Comparison of ENCODE assay signal across 8 cellular contexts in genomic region chr1:183022202-183023145, GRCh38. TPM values are rescaled to one million over a fixed set of nuclear protein-coding genes. Genes with fewer than 3 reads are reported as not detected.
DNase-seq lines count a peak whose midpoint lies in the region; ATAC-seq and TF ChIP-seq lines count a peak whose summit lies in the region.

No MANE protein-coding gene starts in this region.

- H3K27me3 ChIP-seq in OCI-LY1 (ENCODE audit: insufficient read depth, low read length): no peaks in the 10 kb centered on the region
- H3K27me3 ChIP-seq in cardiac muscle cell: no peaks in the 10 kb centered on the region

- H3K79me2 ChIP-seq in OCI-LY1 (ENCODE audit: insufficient read depth, low read length): peaks cover 10% of the 10 kb centered on the region; the same call in 1 of the 2 replicates

- 1 to 2% (median 2%) methylated on average over 32 to 57 of the region's 57 CpGs for WGBS in adipose tissue, 3 donors

- H3K27ac ChIP-seq in OCI-LY1 (ENCODE audit: low read depth, low read length, poor library complexity, severe bottlenecking): peak overlapping the region; percentile 35
- peak overlapping the region; percentile 89 for H3K27ac ChIP-seq in adipose tissue (ENCODE audit: low read depth, low read length)
- H3K27ac ChIP-seq in cardiac muscle cell: peak overlapping the region; percentile 88

- H3K4me2 ChIP-seq in OCI-LY1 (ENCODE audit: low read length): peak overlapping the region; percentile 91

- no peak overlapping the region for H2AFZ ChIP-seq in OCI-LY1 (ENCODE audit: low read length)

- H3K4me3 ChIP-seq in OCI-LY1 (ENCODE audit: low read depth, low read length, poor library complexity, severe bottlenecking) (peak overlapping the region; percentile 70), cardiac muscle cell (peak overlapping the region; percentile 61)

- ATAC-seq in GM18517 (IDR thresholded peaks at IDR 0.05; ENCODE audit: unreplicated experiment): peak; percentile 21
- ATAC-seq in HG03095 (IDR thresholded peaks at IDR 0.05; ENCODE audit: unreplicated experiment): peak; percentile 2

- no peaks in the 10 kb centered on the region for H4K20me1 ChIP-seq in OCI-LY1 (ENCODE audit: insufficient read depth, low read length)

- no peaks in the 10 kb centered on the region for H3K9me2 ChIP-seq in OCI-LY1 (ENCODE audit: low read depth, low read length)

- no peaks in the 10 kb centered on the region for H3K9me3 ChIP-seq in OCI-LY1 (ENCODE audit: low read length)
- H3K9me3 ChIP-seq in cardiac muscle cell (ENCODE audit: low read depth): no peaks in the 10 kb centered on the region

- DNase-seq in AG08396 (ENCODE audit: low spot score) (peak; percentile 89), cardiac muscle cell (ENCODE audit: low read depth in 1 of 2, low spot score in 1 of 2) (peak; percentile 69 to 98), occipital lobe (lab: John Stamatoyannopoulos, UW) (peak; percentile 76), NCI-H187 treated with DMSO at 0.1 percent for 48 hours (lab: John Stamatoyannopoulos, UW) (no peak)

- TF ChIP-seq CTCF in OCI-LY1 (IDR thresholded peaks at IDR 0.05; ENCODE audit: low read length): no peak
- TF ChIP-seq CTCF in cardiac muscle cell (IDR thresholded peaks at IDR 0.05; ENCODE audit: low read depth, low read length): no peak

- H3K4me1 ChIP-seq in OCI-LY1 (ENCODE audit: insufficient read depth, low read length, severe bottlenecking): peaks cover 42% of the 10 kb centered on the region
- peaks cover 11% of the 10 kb centered on the region for H3K4me1 ChIP-seq in cardiac muscle cell (ENCODE audit: low read depth)

- peak overlapping the region; percentile 72 for H3K9ac ChIP-seq in OCI-LY1 (ENCODE audit: low read length)

- no peaks in the 10 kb centered on the region for H3F3A ChIP-seq in OCI-LY1 (ENCODE audit: insufficient read depth, low read length)

- peaks cover 17% of the 10 kb centered on the region; the same call in 1 of the 2 replicates for H3K36me3 ChIP-seq in OCI-LY1 (ENCODE audit: insufficient read depth, low read length)
- no peaks in the 10 kb centered on the region for H3K36me3 ChIP-seq in cardiac muscle cell

RNA-seq across cellular contexts. Expression of gene LAMC1, which starts 0.7 kb away (rescaled TPM):
- polyA plus RNA-seq in adipose tissue: 100 to 1,000 TPM in 1 of 3 donors, 10 to 100 TPM in 2; 30.5 to 170 (median 91.4) TPM
- total RNA-seq in cardiac muscle cell: 201 and 329 TPM in 2 replicates
- 66.4 and 97.5 TPM in 2 replicates for polyA plus RNA-seq in cardiac muscle cell
- total RNA-seq in occipital lobe: 37.7 TPM

Comparison
In these comparisons a context has a peak if more than half of its experiments do, and no peak if none do; other contexts are left out.
1. H3K27ac ChIP-seq: peak in every context shown above with its lines; median percentile 89 in adipose tissue; 88 in cardiac muscle cell; 35 in OCI-LY1.